1 cellular context compared by ENCODE assay signal in genomic region chr7:150378115-150378852, GRCh38.
TF ChIP-seq lines count a peak whose summit lies in the region.

No MANE protein-coding gene starts in this region.

TF ChIP-seq in K562, 482 proteins besides CTCF, POLR2A, EP300 and RAD21 (continued from another document and continues in another):
- peak; percentile 19; the same call in 1 of the 2 replicates for TF ChIP-seq TEAD4 (IDR thresholded peaks at IDR 0.05; ENCODE audit: low read length)
- TF ChIP-seq TEAD4 (CRISPR knock-in tag; IDR thresholded peaks at IDR 0.05; ENCODE audit: borderline replicate concordance) = peak; percentile 70; the same call in 1 of the 2 replicates
- TF ChIP-seq ZNF324 (CRISPR knock-in tag; IDR thresholded peaks at IDR 0.05) = no peak
- TF ChIP-seq GTF3C2 (IDR thresholded peaks at IDR 0.05; ENCODE audit: borderline replicate concordance, extremely low read depth, insufficient read length) = peak; percentile 39
- TF ChIP-seq NEUROD1 (IDR thresholded peaks at IDR 0.05; ENCODE audit: borderline replicate concordance, low read depth, low read length, partially characterized antibody) = peak; percentile 9
- TF ChIP-seq HMG20A (CRISPR knock-in tag; conservative IDR thresholded peaks at IDR 0.05) = no peak
- TF ChIP-seq E4F1 (CRISPR knock-in tag; IDR thresholded peaks at IDR 0.05; ENCODE audit: borderline replicate concordance) = no peak
- TF ChIP-seq ELK3 (CRISPR knock-in tag; IDR thresholded peaks at IDR 0.05) = no peak
- peak; percentile 88 for TF ChIP-seq DACH1 (IDR thresholded peaks at IDR 0.05; ENCODE audit: partially characterized antibody)
- TF ChIP-seq SMARCC2 (IDR thresholded peaks at IDR 0.05; ENCODE audit: low read depth) = 0 out of 2 replicates have a peak, but pooled peaks have one; percentile 40
- TF ChIP-seq KLF16 (IDR thresholded peaks at IDR 0.05) = no peak
- 0 out of 2 replicates have a peak, but pooled peaks have one; percentile 53 for TF ChIP-seq SMARCA4 (IDR thresholded peaks at IDR 0.05)
- no peak for TF ChIP-seq ZNF318 (IDR thresholded peaks at IDR 0.05; ENCODE audit: borderline replicate concordance in 1 of 2, low read depth in 1 of 2)
- TF ChIP-seq HLTF (IDR thresholded peaks at IDR 0.05) = peak; percentile 36; the same call in 1 of the 2 replicates
- TF ChIP-seq TAF15 (IDR thresholded peaks at IDR 0.05; ENCODE audit: low read depth, low read length) = no peak
- peak; percentile 88 for TF ChIP-seq CHD1 (IDR thresholded peaks at IDR 0.05; ENCODE audit: low read length)
- TF ChIP-seq ETV1 (tag; conservative IDR thresholded peaks at IDR 0.05; ENCODE audit: low read depth) = 0 out of 2 replicates have a peak, but pooled peaks have one; percentile 37
- 0 out of 2 replicates have a peak, but pooled peaks have one; percentile 2 for TF ChIP-seq ZNF444 (CRISPR knock-in tag; IDR thresholded peaks at IDR 0.05)
- TF ChIP-seq ZNF655 (CRISPR knock-in tag; IDR thresholded peaks at IDR 0.05) = no peak
- peak in 1 of 2 experiments; percentile 37; a peak in 1 of 4 replicates for TF ChIP-seq FOXA3 (CRISPR knock-in tag; conservative IDR thresholded peaks at IDR 0.05 in 1 of 2, IDR thresholded peaks at IDR 0.05 in 1 of 2)
- 0 out of 2 replicates have a peak, but pooled peaks have one; percentile 42 for TF ChIP-seq SMARCE1 (IDR thresholded peaks at IDR 0.05)
- no peak for TF ChIP-seq LEF1 (IDR thresholded peaks at IDR 0.05)
- TF ChIP-seq SRSF3 (IDR thresholded peaks at IDR 0.05; ENCODE audit: insufficient read depth, low read length) = no peak
- TF ChIP-seq ZNF282 (CRISPR knock-in tag; IDR thresholded peaks at IDR 0.05) = no peak
- no peak for TF ChIP-seq RBM15 (IDR thresholded peaks at IDR 0.05; ENCODE audit: insufficient read depth, low read length)
- TF ChIP-seq BCL6 (CRISPR knock-in tag; IDR thresholded peaks at IDR 0.05) = no peak
- peak in 1 of 2 experiments; percentile 34 for TF ChIP-seq AFF1 (IDR thresholded peaks at IDR 0.05; ENCODE audit: low read depth in 1 of 2, partially characterized antibody in 2 of 2)
- TF ChIP-seq RCOR1 (IDR thresholded peaks at IDR 0.05; ENCODE audit: borderline replicate concordance in 1 of 2, low read depth in 2 of 2, low read length in 2 of 2) = peak in 1 of 2 experiments; percentile 90; a peak in 2 of 4 replicates
- peak; percentile 7; the same call in 1 of the 2 replicates for TF ChIP-seq ZKSCAN1 (IDR thresholded peaks at IDR 0.05; ENCODE audit: low read depth, low read length)
- peak; percentile 27 for TF ChIP-seq MAX (CRISPR knock-in tag; IDR thresholded peaks at IDR 0.05)
- TF ChIP-seq SNAPC5 (CRISPR knock-in tag; IDR thresholded peaks at IDR 0.05) = no peak
- 0 out of 2 replicates have a peak, but pooled peaks have one; percentile 40 for TF ChIP-seq HDGF (IDR thresholded peaks at IDR 0.05)
- TF ChIP-seq CREB3L1 (IDR thresholded peaks at IDR 0.05; ENCODE audit: borderline replicate concordance, low read depth) = peak; percentile 24; the same call in 1 of the 2 replicates
- TF ChIP-seq MCM2 (IDR thresholded peaks at IDR 0.05; ENCODE audit: low read depth) = no peak
- no peak; the same call in 1 of the 2 replicates for TF ChIP-seq ZBTB17 (CRISPR knock-in tag; IDR thresholded peaks at IDR 0.05)
- TF ChIP-seq TBP (optimal IDR thresholded peaks at IDR 0.05; ENCODE audit: low read depth, low read length) = peak; percentile 52
